Comparison of ENCODE assay signal across 12 cellular contexts in the genomic region with DNA sequence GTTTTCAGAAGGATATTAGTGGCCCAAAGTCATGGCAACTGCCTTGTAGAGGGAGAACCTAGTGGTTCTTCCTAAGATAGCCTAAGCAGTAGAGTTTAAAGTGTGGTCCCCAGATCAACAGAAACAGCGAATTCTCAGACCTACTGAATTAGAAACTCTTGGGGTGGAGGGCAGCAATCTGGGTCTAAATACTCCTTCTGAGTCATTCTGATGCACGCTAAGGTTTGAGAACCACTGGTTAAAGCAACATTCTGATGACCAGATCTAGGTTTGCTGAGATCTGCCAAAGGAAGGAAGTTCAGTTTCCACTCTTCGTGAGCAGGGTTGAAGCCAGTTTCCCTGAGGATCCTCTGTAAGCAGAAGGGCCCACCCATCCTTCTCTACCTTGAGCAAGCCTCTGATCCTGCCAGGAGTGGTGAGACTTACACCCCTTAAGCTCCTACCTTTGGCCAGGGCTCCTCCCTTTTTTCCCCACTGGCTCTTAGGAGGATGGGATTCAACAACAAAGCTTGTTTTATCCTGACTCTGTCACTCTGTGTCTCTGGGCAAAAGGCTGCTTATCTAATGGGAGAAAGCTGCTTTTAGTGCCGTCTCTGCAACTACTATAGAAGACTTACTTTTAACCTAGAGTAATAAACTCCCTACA. TPM values are rescaled to one million over a fixed set of nuclear protein-coding genes. Genes with fewer than 3 reads are reported as not detected.
DNase-seq lines count a peak whose midpoint lies in the region; ATAC-seq, FAIRE-seq and TF ChIP-seq lines count a peak whose summit lies in the region.
"Had no signal": no experiment of that assay in that cellular context is flagged by ENCODE, and none has a peak within 500 bp of the region (broad histone marks: within the 10 kb centered on the region; RNA-seq: fewer than 3 reads in every experiment).

No MANE protein-coding gene starts in this region.

- 71 to 83% (median 75%) methylated on average over 4 of the region's 4 CpGs for WGBS in adrenal gland, 4 donors
- WGBS in right lobe of liver (ENCODE audit: insufficient coverage, low coverage, low lambda C conversion rate, missing lambda C conversion rate), result 56% methylated on average over 2 of the region's 4 CpGs

- H3K9me3 ChIP-seq in adrenal gland (replicated peaks in 1 of 3), result no peaks in the 10 kb centered on the region
- H3K9me3 ChIP-seq in right lobe of liver, result no peaks in the 10 kb centered on the region
- H3K9me3 ChIP-seq: colonic mucosa, prostate gland had no signal

- peaks cover 10 to 13% of the 10 kb centered on the region in 2 donors for H3K4me1 ChIP-seq in adrenal gland (replicated peaks in 1 of 2)
- no peaks in the 10 kb centered on the region for H3K4me1 ChIP-seq in right lobe of liver
- H3K4me1 ChIP-seq: colonic mucosa, prostate gland had no signal

- H3K36me3 ChIP-seq in adrenal gland (replicated peaks in 1 of 2) (no peaks in the 10 kb centered on the region), right lobe of liver (no peaks in the 10 kb centered on the region)
- H3K36me3 ChIP-seq: colonic mucosa, prostate gland had no signal

- H3K27me3 ChIP-seq in adrenal gland, result no peaks in the 10 kb centered on the region
- no peaks in the 10 kb centered on the region for H3K27me3 ChIP-seq in right lobe of liver
- H3K27me3 ChIP-seq: colonic mucosa had no signal

- H3K27ac ChIP-seq in adrenal gland (peak overlapping the region; percentile 16 to 55 (median 42)), right lobe of liver (no peak overlapping the region)
- H3K27ac ChIP-seq: colonic mucosa, prostate gland had no signal

- peak; percentile 61 for FAIRE-seq in GM18507 (lab: Jason Lieb, UNC)

- ATAC-seq in GM21367 (IDR thresholded peaks at IDR 0.05; ENCODE audit: unreplicated experiment) (peak; percentile 47), HG03066 (IDR thresholded peaks at IDR 0.05; ENCODE audit: low read depth, unreplicated experiment) (peak; percentile 71), right lobe of liver (no peak)

- TF ChIP-seq CTCF in adrenal gland (IDR thresholded peaks at IDR 0.05) (no peak), right lobe of liver (IDR thresholded peaks at IDR 0.05) (no peak)

- no peak overlapping the region for H3K4me3 ChIP-seq in adrenal gland
- H3K4me3 ChIP-seq in right lobe of liver, result no peak overlapping the region
- H3K4me3 ChIP-seq: colonic mucosa, prostate gland had no signal

- TF ChIP-seq POLR2A in adrenal gland (IDR thresholded peaks at IDR 0.05), result no peak
- no peak for TF ChIP-seq POLR2A in right lobe of liver (IDR thresholded peaks at IDR 0.05)

- intact Hi-C loops in adrenal gland (cut with DNase I), result no loop called here
- intact Hi-C loops in right lobe of liver (cut with DNase I), result no loop called here

- DNase-seq in GM18507 (ENCODE audit: extremely low spot score, insufficient read length, low read depth), result no peak
- DNase-seq in adrenal gland, result no peak
- DNase-seq in right lobe of liver, result no peak
- DNase-seq in stimulated activated CD4-positive, alpha-beta T cell treated with anti-CD3 and anti-CD28 coated beads, Interleukin-2, amount 100 ng/mL, for 24 hours, result no peak
- DNase-seq in SIG-M5 (lab: John Stamatoyannopoulos, UW), result no peak
- DNase-seq in middle frontal gyrus (ENCODE audit: extremely low spot score, low spot score), result no peak
- DNase-seq: colonic mucosa, NCI-H1417 treated with DMSO at 0.1 percent for 48 hours, T-helper 9 cell had no signal

RNA-seq across cellular contexts. Expression of a gene that starts 26.8 kb away (rescaled TPM):
- total RNA-seq in adrenal gland (10 to 100 TPM; 12.6 to 59.8 (median 52.4) TPM), right lobe of liver (10 to 100 TPM in 1 of 6 experiments, 1 to 10 TPM in 5; 6.7 to 12.5 (median 8.7) TPM)
- polyA plus RNA-seq in adrenal gland, result 10 to 100 TPM in 1 of 3 donors, 1 to 10 TPM in 2; 7.9 to 53.0 (median 9.5) TPM

Comparison
In these comparisons a context has a peak if more than half of its experiments do, and no peak if none do; other contexts are left out.
1. ATAC-seq: peak in GM21367 (single experiment) and HG03066 (single experiment); none in right lobe of liver (0 of 4).
2. H3K27ac ChIP-seq: peak in adrenal gland (5 of 5); none in right lobe of liver (0 of 3).